In genomic region chr10:112210672-112211071, GRCh38 we compare ENCODE assay signal across 20 cellular contexts.
"Had no signal": no experiment of that assay in that cellular context is flagged by ENCODE, and none has a peak within 500 bp of the region (broad histone marks: within the 10 kb centered on the region; RNA-seq: fewer than 3 reads in every experiment).

No MANE protein-coding gene starts in this region.

- H2AFZ ChIP-seq: hepatocyte, parathyroid adenoma had no signal

- H3K4me1 Mint-ChIP-seq: central memory CD8-positive, alpha-beta T cell; natural killer cell had no signal

- H3K9ac ChIP-seq: parathyroid adenoma had no signal

- H3K4me3 Mint-ChIP-seq: central memory CD8-positive, alpha-beta T cell; natural killer cell; neural crest cell; stimulated activated memory B cell treated with anti-CD40 and anti-IgM and Interleukin-4, amounts not matched to agents 10 μg/mL and 1 μg/mL and 100 μg/mL, for 72 hours; stimulated activated naive CD8-positive, alpha-beta T cell treated with anti-CD3 and anti-CD28 coated beads, Interleukin-15, Interleukin-2, amounts not matched to agents 100 ng/mL and 50 ng/mL, for 24 hours had no signal

- DNase-seq: effector memory CD4-positive, alpha-beta T cell; esophagus squamous epithelium; foreskin fibroblast; kidney glomerular epithelial cell; mammary epithelial cell; natural killer cell; spleen; stimulated activated CD4-positive, alpha-beta T cell treated with anti-CD3 and anti-CD28 coated beads, Interleukin-15, amount 100 ng/mL, for 24 hours; stimulated activated CD4-positive, alpha-beta T cell treated with anti-CD3 and anti-CD28 coated beads, Interleukin-1b, Interleukin-23, amount 100 ng/mL, for 48 hours; stimulated activated CD4-positive, alpha-beta T cell treated with anti-CD3 and anti-CD28 coated beads, Interleukin-4, amount 100 ng/mL, for 24 hours; trophoblast cell had no signal

- ATAC-seq: natural killer cell; sciatic nerve; stimulated activated memory B cell treated with anti-CD40 and anti-IgM and Interleukin-4, amounts not matched to agents 10 μg/mL and 1 μg/mL and 100 μg/mL, for 72 hours had no signal

- H3K4me3 ChIP-seq: esophagus squamous epithelium, hepatocyte, prostate gland, spleen, thoracic aorta had no signal

- H3K9me3 ChIP-seq: esophagus squamous epithelium, prostate gland, spleen, thoracic aorta had no signal

- H3K9me3 Mint-ChIP-seq: central memory CD8-positive, alpha-beta T cell; natural killer cell; neural crest cell; stimulated activated memory B cell treated with anti-CD40 and anti-IgM and Interleukin-4, amounts not matched to agents 10 μg/mL and 1 μg/mL and 100 μg/mL, for 72 hours; stimulated activated naive CD8-positive, alpha-beta T cell treated with anti-CD3 and anti-CD28 coated beads, Interleukin-15, Interleukin-2, amounts not matched to agents 100 ng/mL and 50 ng/mL, for 24 hours had no signal

- H3K27me3 ChIP-seq: hepatocyte had no signal

- H3K36me3 ChIP-seq: esophagus squamous epithelium, prostate gland, spleen, thoracic aorta had no signal

- H3K4me1 ChIP-seq: esophagus squamous epithelium, parathyroid adenoma, prostate gland, spleen had no signal

- H3K4me2 ChIP-seq: hepatocyte had no signal

- H3K79me2 ChIP-seq: hepatocyte, parathyroid adenoma had no signal

- H3K36me3 Mint-ChIP-seq: natural killer cell; stimulated activated memory B cell treated with anti-CD40 and anti-IgM and Interleukin-4, amounts not matched to agents 10 μg/mL and 1 μg/mL and 100 μg/mL, for 72 hours had no signal

- H3K27me3 Mint-ChIP-seq: stimulated activated memory B cell treated with anti-CD40 and anti-IgM and Interleukin-4, amounts not matched to agents 10 μg/mL and 1 μg/mL and 100 μg/mL, for 72 hours had no signal

- H3K27ac ChIP-seq: esophagus squamous epithelium, hepatocyte, parathyroid adenoma, prostate gland, spleen, thoracic aorta had no signal
